16 cellular contexts compared by ENCODE assay signal in genomic region chr1:235776396-235776795, GRCh38.
"Had no signal": no experiment of that assay in that cellular context is flagged by ENCODE, and none has a peak within 500 bp of the region (broad histone marks: within the 10 kb centered on the region; RNA-seq: fewer than 3 reads in every experiment).

No MANE protein-coding gene starts in this region.

- H3K4me3 ChIP-seq: gastroesophageal sphincter, heart left ventricle, left ventricle myocardium inferior, psoas muscle, vagina had no signal

- H3K9me3 ChIP-seq: gastroesophageal sphincter, heart left ventricle, left ventricle myocardium inferior, psoas muscle, vagina had no signal

- DNase-seq: activated CD4-positive, alpha-beta T cell treated with anti-CD3 and anti-CD28 coated beads for 36 hours; activated CD4-positive, alpha-beta T cell treated with anti-CD3 and anti-CD28 coated beads, Interleukin-2, amount 50 U/mL, for 48 hours; activated naive CD8-positive, alpha-beta T cell treated with anti-CD3 and anti-CD28 coated beads for 36 hours; amniotic stem cell; heart left ventricle; kidney glomerular epithelial cell; left ventricle myocardium inferior; mammary epithelial cell; midbrain; psoas muscle; right cardiac atrium; T-helper 2 cell; trophoblast cell had no signal

- ATAC-seq: activated CD4-positive, alpha-beta T cell treated with anti-CD3 and anti-CD28 coated beads for 36 hours; gastroesophageal sphincter; heart left ventricle; psoas muscle; right cardiac atrium had no signal

- H3K4me1 ChIP-seq: gastroesophageal sphincter, heart left ventricle, left ventricle myocardium inferior, psoas muscle, vagina had no signal

- H3K27me3 ChIP-seq: gastroesophageal sphincter, heart left ventricle, vagina had no signal

- H3K27ac ChIP-seq: epithelial cell of prostate, gastroesophageal sphincter, heart left ventricle, left ventricle myocardium inferior, psoas muscle, vagina had no signal
